ENCODE assay signal across 11 cellular contexts in the genomic region with DNA sequence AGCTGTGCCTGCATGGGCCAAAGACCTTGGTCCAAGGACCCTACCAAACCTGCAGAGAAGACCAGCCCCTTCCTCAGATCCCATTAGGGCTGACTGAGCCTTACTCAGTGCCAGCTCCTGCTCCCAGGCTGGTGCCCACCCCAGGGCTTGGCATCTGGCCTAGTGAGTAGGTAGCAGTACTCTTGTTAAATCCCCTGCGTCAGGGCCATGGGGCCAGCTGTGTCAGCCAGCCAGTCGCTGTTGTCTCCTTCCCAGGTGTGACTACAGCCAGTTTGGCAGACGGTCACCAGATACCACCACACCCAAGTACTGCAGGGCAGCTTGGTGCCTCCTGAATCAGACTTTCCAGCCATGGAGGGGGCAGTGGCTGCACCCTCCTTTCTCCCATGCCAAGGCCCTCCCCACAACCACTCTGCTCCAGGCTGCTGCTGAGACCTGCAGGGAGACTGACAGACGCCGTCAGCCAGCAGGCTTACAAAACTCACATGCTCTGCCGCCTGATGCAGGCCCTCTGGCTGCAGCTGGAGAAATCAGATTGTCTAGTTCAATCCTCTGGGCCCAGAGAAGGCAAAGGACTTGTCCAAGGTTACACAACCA. TPM values are rescaled to one million over a fixed set of nuclear protein-coding genes. Genes with fewer than 3 reads are reported as not detected.
DNase-seq lines count a peak whose midpoint lies in the region; ATAC-seq and TF ChIP-seq lines count a peak whose summit lies in the region.
"Had no signal": no experiment of that assay in that cellular context is flagged by ENCODE, and none has a peak within 500 bp of the region (broad histone marks: within the 10 kb centered on the region; RNA-seq: fewer than 3 reads in every experiment).

No MANE protein-coding gene starts in this region.

- no peaks in the 10 kb centered on the region for H3K36me3 Mint-ChIP-seq in activated CD4-positive, alpha-beta T cell treated with anti-CD3 and anti-CD28 coated beads for 36 hours (ENCODE audit: low read depth)

- ATAC-seq in left ventricle myocardium superior (peak; percentile 32), HG02973 (IDR thresholded peaks at IDR 0.05; ENCODE audit: unreplicated experiment) (no peak), HG03565 (IDR thresholded peaks at IDR 0.05; ENCODE audit: unreplicated experiment) (no peak), GM19328 (IDR thresholded peaks at IDR 0.05; ENCODE audit: unreplicated experiment) (no peak)
- no peak for ATAC-seq in activated CD4-positive, alpha-beta T cell treated with anti-CD3 and anti-CD28 coated beads for 36 hours

- TF ChIP-seq POLR2A in prostate gland (IDR thresholded peaks at IDR 0.05): peak; percentile 18

- DNase-seq in EH (ENCODE audit: low read depth) (peak; percentile 20), RPMI8226 (peak; percentile 90), left ventricle myocardium superior (peak; percentile 59), prostate gland (ENCODE audit: low spot score) (peak; percentile 81)
- no peak for DNase-seq in activated CD4-positive, alpha-beta T cell treated with anti-CD3 and anti-CD28 coated beads for 36 hours
- DNase-seq: C1 segment of cervical spinal cord, NCI-H146, retina had no signal

- H3K4me3 ChIP-seq in prostate gland: no peak overlapping the region

- CTCF ChIA-PET in activated CD4-positive, alpha-beta T cell treated with anti-CD3 and anti-CD28 coated beads for 36 hours (lab: Charles Lee): interaction anchor here (1.0 kb wide), 2 partner anchors 11 to 13 kb away, joined by 3 to 4 read pairs; no protein-coding TSS in a partner anchor

- H3K4me3 Mint-ChIP-seq in activated CD4-positive, alpha-beta T cell treated with anti-CD3 and anti-CD28 coated beads for 36 hours: no peak overlapping the region

- no peaks in the 10 kb centered on the region for H3K9me3 Mint-ChIP-seq in activated CD4-positive, alpha-beta T cell treated with anti-CD3 and anti-CD28 coated beads for 36 hours (ENCODE audit: low read depth)

- intact Hi-C loops in left ventricle myocardium superior (cut with micrococcal nuclease) (no loop called here), prostate gland (cut with DNase I) (no loop called here)
- intact Hi-C loops in activated CD4-positive, alpha-beta T cell treated with anti-CD3 and anti-CD28 coated beads for 36 hours (cut with DNase I, micrococcal nuclease): no loop called here

- peaks cover 14% of the 10 kb centered on the region for H3K4me1 ChIP-seq in prostate gland (replicated peaks)

- H3K27me3 Mint-ChIP-seq in activated CD4-positive, alpha-beta T cell treated with anti-CD3 and anti-CD28 coated beads for 36 hours: peaks cover 23% of the 10 kb centered on the region

- peaks cover 4% of the 10 kb centered on the region for H3K4me1 Mint-ChIP-seq in activated CD4-positive, alpha-beta T cell treated with anti-CD3 and anti-CD28 coated beads for 36 hours

- no peaks in the 10 kb centered on the region for H3K27me3 ChIP-seq in prostate gland (replicated peaks; ENCODE audit: insufficient read depth)

- peak in 2 of 4 experiments; percentile 30 to 35 for TF ChIP-seq CTCF in prostate gland (IDR thresholded peaks at IDR 0.05)

- H3K27ac Mint-ChIP-seq in activated CD4-positive, alpha-beta T cell treated with anti-CD3 and anti-CD28 coated beads for 36 hours: no peak overlapping the region

- POLR2A ChIA-PET in activated CD4-positive, alpha-beta T cell treated with anti-CD3 and anti-CD28 coated beads for 36 hours (lab: Charles Lee): no interaction called here

- H3K36me3 ChIP-seq in prostate gland: no peaks in the 10 kb centered on the region

- WGBS in prostate gland: 32% methylated on average over 6 of the region's 6 CpGs

- H3K9me3 ChIP-seq in prostate gland: no peaks in the 10 kb centered on the region

- H3K27ac ChIP-seq in prostate gland: peak overlapping the region; percentile 77 to 80

RNA-seq across cellular contexts. Expression of gene TENT5B, which starts 3.0 kb away (rescaled TPM):
- total RNA-seq in left ventricle myocardium superior (49.6 TPM), prostate gland (10 to 100 TPM; 19.1 to 19.9 TPM)
- not detected for total RNA-seq in activated CD4-positive, alpha-beta T cell treated with anti-CD3 and anti-CD28 coated beads for 36 hours

RNA-seq across cellular contexts. Expression of gene TRNP1, which starts 16.2 kb away (rescaled TPM):
- total RNA-seq in left ventricle myocardium superior (27.4 TPM), prostate gland (10 to 100 TPM; 21.1 to 30.6 TPM)
- total RNA-seq in activated CD4-positive, alpha-beta T cell treated with anti-CD3 and anti-CD28 coated beads for 36 hours: under 1 TPM; 0.62 to 0.69 TPM

RNA-seq across cellular contexts. Expression of gene KDF1, which starts 49.4 kb away (rescaled TPM):
- total RNA-seq in left ventricle myocardium superior: 0.37 TPM
- total RNA-seq in prostate gland: 10 to 100 TPM; 14.0 to 42.8 TPM
- under 1 TPM; 0.30 to 0.39 TPM for total RNA-seq in activated CD4-positive, alpha-beta T cell treated with anti-CD3 and anti-CD28 coated beads for 36 hours

Comparison
In these comparisons a context has a peak if more than half of its experiments do, and no peak if none do; other contexts are left out.
1. RNA of gene TENT5B, which starts 3.0 kb away (total RNA-seq): 49.6 TPM in left ventricle myocardium superior (single experiment) and 19.1 to 19.9 TPM in prostate gland; not detected in activated CD4-positive, alpha-beta T cell treated with anti-CD3 and anti-CD28 coated beads for 36 hours; every median in the first group is over 10 times any median in the second.
2. RNA of gene TRNP1, which starts 16.2 kb away (total RNA-seq): 21.1 to 30.6 TPM in prostate gland and 27.4 TPM in left ventricle myocardium superior (single experiment); 0.62 to 0.69 TPM in activated CD4-positive, alpha-beta T cell treated with anti-CD3 and anti-CD28 coated beads for 36 hours; every median in the first group is over 10 times any median in the second.
3. RNA of gene KDF1, which starts 49.4 kb away (total RNA-seq): 14.0 to 42.8 TPM in prostate gland; 0.30 to 0.39 TPM in activated CD4-positive, alpha-beta T cell treated with anti-CD3 and anti-CD28 coated beads for 36 hours and 0.37 TPM in left ventricle myocardium superior (single experiment); every median in the first group is over 10 times any median in the second.